ENCODE assay signal across 12 cellular contexts in genomic region chrY:18669790-18670189, GRCh38.
DNase-seq lines count a peak whose midpoint lies in the region; ATAC-seq and TF ChIP-seq lines count a peak whose summit lies in the region.
"Had no signal": no experiment of that assay in that cellular context is flagged by ENCODE, and none has a peak within 500 bp of the region (broad histone marks: within the 10 kb centered on the region; RNA-seq: fewer than 3 reads in every experiment).

No MANE protein-coding gene starts in this region.

- H3K36me3 ChIP-seq in OCI-LY7 (ENCODE audit: insufficient read depth, low read length): no peaks in the 10 kb centered on the region

- H3K9me3 ChIP-seq in AG04450 (ENCODE audit: control insufficient read depth, insufficient read depth, low read length) (no peaks in the 10 kb centered on the region), OCI-LY7 (ENCODE audit: low read length) (no peaks in the 10 kb centered on the region)

- POLR2A ChIA-PET in AG04450 (lab: Yijun Ruan, JAX): no interaction called here
- POLR2A ChIA-PET in OCI-LY7 (lab: Charles Lee): no interaction called here

- ATAC-seq in HG02852 (IDR thresholded peaks at IDR 0.05; ENCODE audit: unreplicated experiment): no peak
- no peak for ATAC-seq in GM19395 (IDR thresholded peaks at IDR 0.05; ENCODE audit: unreplicated experiment)
- no peak for ATAC-seq in HG02678 (IDR thresholded peaks at IDR 0.05; ENCODE audit: unreplicated experiment)
- ATAC-seq: natural killer cell had no signal

- no peak overlapping the region for H3K27ac ChIP-seq in AG04450 (ENCODE audit: low read depth, low read length)
- no peak overlapping the region for H3K27ac ChIP-seq in OCI-LY7 (ENCODE audit: low read depth, low read length, poor library complexity, severe bottlenecking)

- no peak overlapping the region for H3K4me2 ChIP-seq in OCI-LY7 (ENCODE audit: low read length)

- H3K4me3 ChIP-seq in AG04450 (ENCODE audit: low read depth, low read length) (no peak overlapping the region), fibroblast of villous mesenchyme (ENCODE audit: low read depth, low read length) (no peak overlapping the region), OCI-LY7 (ENCODE audit: low read depth, low read length, poor library complexity, severe bottlenecking) (no peak overlapping the region)

- no peaks in the 10 kb centered on the region for H3K27me3 ChIP-seq in AG04450 (ENCODE audit: control insufficient read depth, insufficient read depth, low read length)

- intact Hi-C loops in OCI-LY7 (cut with micrococcal nuclease; ENCODE audit: unreplicated experiment): no loop called here

- CTCF ChIA-PET in AG04450 (lab: Charles Lee): no interaction called here
- CTCF ChIA-PET in OCI-LY7 (lab: Charles Lee; ENCODE audit: unreplicated experiment): no interaction called here

- no peak for DNase-seq in AG04450 (ENCODE audit: low read depth, low spot score)
- peak; percentile 1 for DNase-seq in Daoy (ENCODE audit: low read depth)
- DNase-seq in NCI-H69 (lab: John Stamatoyannopoulos, UW): peak; percentile 23
- DNase-seq in fibroblast of villous mesenchyme (ENCODE audit: low read depth): peak; percentile 3
- no peak for DNase-seq in OCI-LY7 (ENCODE audit: low spot score)
- DNase-seq: activated effector memory CD4-positive, alpha-beta T cell treated with anti-CD3 and anti-CD28 coated beads, Interleukin-2, amount 50 U/mL, for 16 hours; KG1; natural killer cell; T-helper 9 cell had no signal

- H3K9me2 ChIP-seq in OCI-LY7 (ENCODE audit: insufficient read depth, low read length): no peaks in the 10 kb centered on the region

- no peak overlapping the region for H2AFZ ChIP-seq in OCI-LY7 (ENCODE audit: low read length)

- no TSS peak for BruUV-seq in OCI-LY7 (replicated peaks; lab: Mats Ljungman, UMichigan)

- H3K4me1 ChIP-seq in OCI-LY7 (ENCODE audit: insufficient read depth, low read length, poor library complexity, severe bottlenecking): no peaks in the 10 kb centered on the region

- no peaks in the 10 kb centered on the region for H3K79me2 ChIP-seq in OCI-LY7 (ENCODE audit: insufficient read depth, low read depth, low read length)

- H4K20me1 ChIP-seq in OCI-LY7 (ENCODE audit: insufficient read depth, low read length): no peaks in the 10 kb centered on the region

- peak; percentile 42 for TF ChIP-seq CTCF in AG04450 (IDR thresholded peaks at IDR 0.05; ENCODE audit: low read depth, low read length)
- TF ChIP-seq CTCF in fibroblast of villous mesenchyme (IDR thresholded peaks at IDR 0.05; ENCODE audit: insufficient read depth, low read depth, low read length): peak; percentile 24
- no peak for TF ChIP-seq CTCF in OCI-LY7 (conservative IDR thresholded peaks at IDR 0.05; ENCODE audit: low read length)

Comparison
In these comparisons a context has a peak if more than half of its experiments do, and no peak if none do; other contexts are left out.
1. DNase-seq: peak in Daoy (single experiment), NCI-H69 (single experiment) and fibroblast of villous mesenchyme (single experiment); none in AG04450 (single experiment) and OCI-LY7 (single experiment).